In genomic region chr2:179580378-179581146, GRCh38 we compare ENCODE assay signal across 1 cellular context.
TF ChIP-seq lines count a peak whose summit lies in the region.

No MANE protein-coding gene starts in this region.

TF ChIP-seq in HepG2, 621 proteins besides CTCF, POLR2A, EP300 and RAD21 (continued from another document and continues in another):
- TF ChIP-seq GRHL1 (CRISPR knock-in tag; conservative IDR thresholded peaks at IDR 0.05) (no peak), ZBTB43 (CRISPR knock-in tag; conservative IDR thresholded peaks at IDR 0.05) (no peak), MIXL1 (CRISPR knock-in tag; IDR thresholded peaks at IDR 0.05) (peak; percentile 52; the same call in 1 of the 2 replicates), ZFYVE20 (CRISPR knock-in tag; IDR thresholded peaks at IDR 0.05; ENCODE audit: borderline replicate concordance, low read depth) (no peak), MLX (CRISPR knock-in tag; IDR thresholded peaks at IDR 0.05) (no peak), HMG20B (CRISPR knock-in tag; conservative IDR thresholded peaks at IDR 0.05) (0 out of 2 replicates have a peak, but pooled peaks have one; percentile 37), ZNF138 (CRISPR knock-in tag; IDR thresholded peaks at IDR 0.05; ENCODE audit: low read depth) (no peak), ZNF792 (CRISPR knock-in tag; IDR thresholded peaks at IDR 0.05) (peak; percentile 61; the same call in 1 of the 2 replicates), ZMAT5 (CRISPR knock-in tag; IDR thresholded peaks at IDR 0.05; ENCODE audit: borderline replicate concordance, low read depth) (no peak), SKIL (CRISPR knock-in tag; IDR thresholded peaks at IDR 0.05; ENCODE audit: borderline replicate concordance) (no peak), MEF2D (CRISPR knock-in tag; IDR thresholded peaks at IDR 0.05) (no peak), DZIP1 (CRISPR knock-in tag; IDR thresholded peaks at IDR 0.05) (no peak), KAT2B (IDR thresholded peaks at IDR 0.05; ENCODE audit: borderline replicate concordance, low read depth, low read length) (no peak), ZNF770 (CRISPR knock-in tag; IDR thresholded peaks at IDR 0.05) (no peak), ZNF260 (CRISPR knock-in tag; IDR thresholded peaks at IDR 0.05; ENCODE audit: borderline replicate concordance, low read depth) (no peak), PHB2 (IDR thresholded peaks at IDR 0.05; ENCODE audit: partially characterized antibody) (no peak), ZNF644 (CRISPR knock-in tag; IDR thresholded peaks at IDR 0.05; ENCODE audit: low read depth) (peak; percentile 79; the same call in 1 of the 2 replicates), ZNF512 (CRISPR knock-in tag; IDR thresholded peaks at IDR 0.05) (no peak), MTERF4 (CRISPR knock-in tag; IDR thresholded peaks at IDR 0.05) (no peak), MXI1 (IDR thresholded peaks at IDR 0.05; ENCODE audit: borderline replicate concordance, low read depth, low read length) (no peak), ZNF501 (CRISPR knock-in tag; IDR thresholded peaks at IDR 0.05) (peak; percentile 26; the same call in 1 of the 2 replicates), ZNF615 (CRISPR knock-in tag; IDR thresholded peaks at IDR 0.05; ENCODE audit: borderline replicate concordance) (no peak), ZNF598 (CRISPR knock-in tag; IDR thresholded peaks at IDR 0.05; ENCODE audit: borderline replicate concordance) (no peak), GPBP1L1 (CRISPR knock-in tag; IDR thresholded peaks at IDR 0.05) (no peak), MAFK (conservative IDR thresholded peaks at IDR 0.05 in 1 of 2, IDR thresholded peaks at IDR 0.05 in 1 of 2; ENCODE audit: low read length in 2 of 2) (no peak), AKAP8 (CRISPR knock-in tag; IDR thresholded peaks at IDR 0.05) (no peak), KLF11 (CRISPR knock-in tag; IDR thresholded peaks at IDR 0.05) (0 out of 2 replicates have a peak, but pooled peaks have one; percentile 18), ZNF33B (CRISPR knock-in tag; IDR thresholded peaks at IDR 0.05) (no peak), ZBTB38 (CRISPR knock-in tag; IDR thresholded peaks at IDR 0.05) (no peak), ZNF225 (CRISPR knock-in tag; IDR thresholded peaks at IDR 0.05) (no peak), ZNF101 (CRISPR knock-in tag; IDR thresholded peaks at IDR 0.05; ENCODE audit: borderline replicate concordance, low read depth) (no peak), ZNF350 (CRISPR knock-in tag; IDR thresholded peaks at IDR 0.05; ENCODE audit: borderline replicate concordance, low read depth) (no peak), ZNF629 (CRISPR knock-in tag; conservative IDR thresholded peaks at IDR 0.05) (no peak), ZBTB26 (CRISPR knock-in tag; IDR thresholded peaks at IDR 0.05; ENCODE audit: borderline replicate concordance) (no peak; the same call in 1 of the 2 replicates), ZNF660 (CRISPR knock-in tag; IDR thresholded peaks at IDR 0.05; ENCODE audit: borderline replicate concordance, low read depth) (no peak), ZUFSP (CRISPR knock-in tag; IDR thresholded peaks at IDR 0.05; ENCODE audit: borderline replicate concordance) (no peak), SP140L (CRISPR knock-in tag; IDR thresholded peaks at IDR 0.05; ENCODE audit: borderline replicate concordance) (no peak), ZBTB42 (CRISPR knock-in tag; IDR thresholded peaks at IDR 0.05) (no peak), DMAP1 (CRISPR knock-in tag; IDR thresholded peaks at IDR 0.05) (0 out of 2 replicates have a peak, but pooled peaks have one; percentile 38), ZNF564 (CRISPR knock-in tag; IDR thresholded peaks at IDR 0.05) (peak; percentile 95), E2F1 (CRISPR knock-in tag; IDR thresholded peaks at IDR 0.05) (no peak), ZNF30 (CRISPR knock-in tag; IDR thresholded peaks at IDR 0.05) (no peak)
